Comparison of ENCODE assay signal across 10 cellular contexts in the genomic region with DNA sequence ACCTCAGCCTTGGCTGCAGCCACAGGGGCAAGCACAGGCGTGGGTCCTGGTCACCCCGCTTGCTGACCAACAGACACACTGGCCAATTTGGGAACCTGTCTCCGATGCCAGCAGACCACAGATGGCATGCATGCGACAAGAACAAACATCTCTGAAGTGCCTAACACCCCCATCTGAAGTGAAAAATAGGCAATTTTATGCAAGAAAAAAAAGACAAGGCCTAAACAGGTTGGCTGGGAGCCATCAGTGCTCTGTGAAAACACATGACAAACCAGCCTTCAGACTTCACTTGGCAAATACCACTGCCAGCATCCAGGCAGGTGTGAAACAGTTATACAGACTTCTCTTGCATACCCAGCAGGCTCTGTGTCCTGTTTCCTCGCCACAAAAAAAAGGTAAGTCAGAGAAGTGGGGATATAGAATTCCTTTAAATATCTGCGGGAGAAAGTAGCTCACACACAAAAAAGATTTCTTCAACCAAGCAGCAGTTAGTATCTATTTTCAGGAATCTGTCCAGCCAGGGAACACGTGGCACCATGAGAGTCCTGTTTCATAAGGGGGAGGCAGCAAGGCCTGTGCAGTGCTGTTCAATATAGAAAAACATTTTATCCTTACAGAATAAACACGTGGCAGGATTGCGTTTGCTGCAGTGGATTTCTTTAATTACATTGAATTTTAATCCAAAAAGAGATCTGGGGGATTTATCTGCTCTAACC.
A peak's percentile ranks its signal among the peaks of the same experiment; 100 is the strongest.
DNase-seq lines count a peak whose midpoint lies in the region; ATAC-seq and TF ChIP-seq lines count a peak whose summit lies in the region.
"Had no signal": no experiment of that assay in that cellular context is flagged by ENCODE, and none has a peak within 500 bp of the region (broad histone marks: within the 10 kb centered on the region; RNA-seq: fewer than 3 reads in every experiment).

No MANE protein-coding gene starts in this region.

- no peak overlapping the region for H3K4me2 ChIP-seq in PC-9

- peak in 1 of 5 donors; percentile 29 for DNase-seq in CD4-positive, alpha-beta memory T cell
- DNase-seq in NCI-H1694 treated with DMSO at 0.1 percent for 48 hours (lab: John Stamatoyannopoulos, UW): peak; percentile 64
- DNase-seq in anterior cingulate cortex (lab: John Stamatoyannopoulos, UW): peak in 41 of 58 donors; percentile 11 to 77 (median 42)
- DNase-seq in midbrain (lab: John Stamatoyannopoulos, UW): peak; percentile 53
- DNase-seq in EL: no peak
- no peak for DNase-seq in OCI-M1 (lab: John Stamatoyannopoulos, UW)
- no peak for DNase-seq in PC-9
- DNase-seq: Calu3 had no signal

- H3K4me1 Mint-ChIP-seq in CD4-positive, alpha-beta memory T cell: peaks cover 66 to 91% (median 77%) of the 10 kb centered on the region in 4 donors

- H3K27ac Mint-ChIP-seq in CD4-positive, alpha-beta memory T cell: peak overlapping the region in 6 of 7 donors; percentile 3 to 85 (median 44)

- no peak overlapping the region for H2AFZ ChIP-seq in PC-9

- peak overlapping the region in 5 of 8 donors; percentile 29 to 78 (median 40) for H3K4me3 Mint-ChIP-seq in CD4-positive, alpha-beta memory T cell

- H3K9me2 ChIP-seq in PC-9 (ENCODE audit: insufficient read depth): no peaks in the 10 kb centered on the region

- no peaks in the 10 kb centered on the region for H3K36me3 ChIP-seq in CD4-positive, alpha-beta memory T cell (ENCODE audit: insufficient read depth, low read length)
- peaks cover 12% of the 10 kb centered on the region for H3K36me3 ChIP-seq in PC-9 (ENCODE audit: low read depth)
- H3K36me3 ChIP-seq: ovary had no signal

- intact Hi-C loops in CD4-positive, alpha-beta memory T cell (cut with micrococcal nuclease): no loop called here
- intact Hi-C loops in PC-9 (cut with micrococcal nuclease; ENCODE audit: unreplicated experiment): no loop called here

- H3K36me3 Mint-ChIP-seq in CD4-positive, alpha-beta memory T cell: peaks cover 0 to 53% of the 10 kb centered on the region in 2 donors

- H3K79me2 ChIP-seq in PC-9 (ENCODE audit: low read depth): peaks cover 94% of the 10 kb centered on the region

- no peaks in the 10 kb centered on the region for H3K27me3 ChIP-seq in CD4-positive, alpha-beta memory T cell (ENCODE audit: insufficient read depth, low read length)
- H3K27me3 ChIP-seq in PC-9 (ENCODE audit: insufficient read depth, low read depth): no peaks in the 10 kb centered on the region
- H3K27me3 ChIP-seq: ovary had no signal

- POLR2A ChIA-PET in CD4-positive, alpha-beta memory T cell (lab: Charles Lee; ENCODE audit: partially characterized antibody): no interaction called here
- POLR2A ChIA-PET in PC-9 (lab: Charles Lee; ENCODE audit: unreplicated experiment): no interaction called here

- H4K20me1 ChIP-seq in PC-9 (ENCODE audit: insufficient read depth): peaks cover 66% of the 10 kb centered on the region

- no peak overlapping the region for H3K27ac ChIP-seq in CD4-positive, alpha-beta memory T cell (ENCODE audit: low read depth, low read length)
- H3K27ac ChIP-seq in PC-9: no peak overlapping the region
- H3K27ac ChIP-seq: ovary had no signal

- no TSS peak for BruUV-seq in PC-9 (replicated peaks; lab: Mats Ljungman, UMichigan)

- H3K27me3 Mint-ChIP-seq in CD4-positive, alpha-beta memory T cell: no peaks in the 10 kb centered on the region

- ATAC-seq in HG03108 (IDR thresholded peaks at IDR 0.05; ENCODE audit: unreplicated experiment): no peak

- H3K9me3 Mint-ChIP-seq in CD4-positive, alpha-beta memory T cell: no peaks in the 10 kb centered on the region

- H3K4me3 ChIP-seq in CD4-positive, alpha-beta memory T cell (ENCODE audit: low read length in 2 of 2): no peak overlapping the region
- no peak overlapping the region for H3K4me3 ChIP-seq in PC-9
- H3K4me3 ChIP-seq: ovary had no signal

- CTCF ChIA-PET in CD4-positive, alpha-beta memory T cell (lab: Charles Lee; ENCODE audit: partially characterized antibody): interaction anchor here (1.1 kb wide), 1 partner anchor 137 kb away, joined by 5 read pairs; no protein-coding TSS in a partner anchor
- CTCF ChIA-PET in PC-9 (lab: Charles Lee): no interaction called here

- peaks cover 34% of the 10 kb centered on the region; the same call in 1 of the 2 replicates for H3F3A ChIP-seq in PC-9 (ENCODE audit: insufficient read depth, low read depth)

- TF ChIP-seq CTCF in PC-9 (conservative IDR thresholded peaks at IDR 0.05): no peak

- H3K9me3 ChIP-seq in CD4-positive, alpha-beta memory T cell (ENCODE audit: control insufficient read depth in 1 of 2, low read length in 2 of 2): no peaks in the 10 kb centered on the region
- no peaks in the 10 kb centered on the region for H3K9me3 ChIP-seq in PC-9 (ENCODE audit: insufficient read depth, low read depth)
- H3K9me3 ChIP-seq: ovary had no signal

- peaks cover 89% of the 10 kb centered on the region for H3K4me1 ChIP-seq in CD4-positive, alpha-beta memory T cell (ENCODE audit: insufficient read depth, low read length)
- H3K4me1 ChIP-seq in PC-9 (replicated peaks; ENCODE audit: insufficient read depth): no peaks in the 10 kb centered on the region; the same call in 1 of the 2 replicates

Comparison
In these comparisons a context has a peak if more than half of its experiments do, and no peak if none do; other contexts are left out.
1. DNase-seq: peak in NCI-H1694 treated with DMSO at 0.1 percent for 48 hours (single experiment), anterior cingulate cortex (41 of 58) and midbrain (single experiment); none in EL (single experiment), OCI-M1 (single experiment) and PC-9 (0 of 2).